Comparison of ENCODE assay signal across 23 cellular contexts in the genomic region with DNA sequence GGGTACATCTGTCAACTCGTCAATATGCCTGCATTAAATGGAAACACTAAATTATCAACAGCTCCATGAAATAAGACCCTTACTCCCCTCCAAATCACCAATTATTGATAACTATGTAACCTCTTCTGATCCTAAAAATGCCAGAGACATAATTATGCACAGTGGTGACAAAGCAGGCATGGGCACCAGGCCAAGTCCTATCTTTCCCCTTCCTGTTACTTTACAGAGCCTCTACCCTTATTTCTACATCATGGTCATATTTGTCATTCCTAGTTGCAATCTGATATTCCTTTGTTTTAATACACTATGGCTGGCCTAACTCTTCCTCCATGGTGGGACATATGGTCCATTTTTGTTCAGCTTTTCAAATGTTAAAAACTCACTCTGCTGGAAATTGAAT.
DNase-seq lines count a peak whose midpoint lies in the region; ATAC-seq and TF ChIP-seq lines count a peak whose summit lies in the region.
"Had no signal": no experiment of that assay in that cellular context is flagged by ENCODE, and none has a peak within 500 bp of the region (broad histone marks: within the 10 kb centered on the region; RNA-seq: fewer than 3 reads in every experiment).

No MANE protein-coding gene starts in this region.

- no peaks in the 10 kb centered on the region for H3K36me3 ChIP-seq in RWPE2 (ENCODE audit: low read depth)
- H3K36me3 ChIP-seq: BLaER1, esophagus squamous epithelium, vagina had no signal

- H3K27me3 ChIP-seq in HL-60 (ENCODE audit: insufficient read depth, poor library complexity, severe bottlenecking) (no peaks in the 10 kb centered on the region), RWPE2 (ENCODE audit: insufficient read depth, poor library complexity, severe bottlenecking) (no peaks in the 10 kb centered on the region)
- H3K27me3 ChIP-seq: BLaER1, esophagus squamous epithelium, vagina had no signal

- peaks cover 19% of the 10 kb centered on the region for H3K4me1 ChIP-seq in RWPE2 (ENCODE audit: insufficient read depth, poor library complexity, severe bottlenecking)
- H3K4me1 ChIP-seq: vagina had no signal

- DNase-seq in CD1c-positive myeloid dendritic cell (ENCODE audit: extremely low spot score) (peak; percentile 20), HL-60 (ENCODE audit: low read depth in 1 of 2, low spot score in 1 of 2) (peak in 1 of 2 experiments; percentile 35), RWPE2 (ENCODE audit: low spot score) (peak; percentile 60), fibroblast of pulmonary artery (ENCODE audit: low read depth) (peak; percentile 47), NCI-H748 treated with DMSO at 0.1 percent for 48 hours (lab: John Stamatoyannopoulos, UW) (no peak), pons (ENCODE audit: low spot score) (no peak), kidney glomerular epithelial cell (lab: John Stamatoyannopoulos, UW) (no peak)
- DNase-seq: activated CD8-positive, alpha-beta memory T cell treated with anti-CD3 and anti-CD28 coated beads, Interleukin-2, amount 10 ng/mL, durations not matched to agents 7 days and 5 days; activated naive CD8-positive, alpha-beta T cell treated with anti-CD3 and anti-CD28 coated beads, Interleukin-2, amount 50 U/mL, for 24 hours; central memory CD4-positive, alpha-beta T cell; effector CD4-positive, alpha-beta T cell; esophagus squamous epithelium; GM23248; MM.1S; NCI-H2029; NCI-H510A treated with DMSO at 0.1 percent for 48 hours; small intestine; stimulated activated CD4-positive, alpha-beta T cell treated with anti-CD3 and anti-CD28 coated beads, Interleukin-4, amount 100 ng/mL, for 4 hours; T1000 had no signal

- H3K4me3 ChIP-seq in HL-60 (replicated peaks; ENCODE audit: insufficient read depth, low read length) (no peak overlapping the region), RWPE2 (ENCODE audit: severe bottlenecking) (no peak overlapping the region), fibroblast of pulmonary artery (replicated peaks; ENCODE audit: low read depth, low read length) (no peak overlapping the region)
- H3K4me3 ChIP-seq: BLaER1, esophagus squamous epithelium, GM23248, vagina had no signal

- H3K27ac ChIP-seq in HL-60 (replicated peaks): 0 out of 2 replicates have a peak overlapping the region, but pooled peaks have one; percentile 4
- no peak overlapping the region for H3K27ac ChIP-seq in RWPE2 (ENCODE audit: poor library complexity, severe bottlenecking)
- H3K27ac ChIP-seq: BLaER1, esophagus squamous epithelium, GM23248, vagina had no signal

- ATAC-seq in RWPE2 (ENCODE audit: low read depth): peak; percentile 35; the same call in 1 of the 3 replicates
- ATAC-seq: activated CD8-positive, alpha-beta memory T cell treated with anti-CD3 and anti-CD28 coated beads, Interleukin-2, amount 10 ng/mL, durations not matched to agents 7 days and 5 days; activated naive CD8-positive, alpha-beta T cell treated with anti-CD3 and anti-CD28 coated beads, Interleukin-2, amount 50 U/mL, for 24 hours; activated T-helper 17 cell treated with anti-CD3 and anti-CD28 coated beads, Interleukin-2, amount 50 U/mL, for 72 hours; natural killer cell treated with Interleukin-12 subunit alpha and Interleukin-12 subunit beta and Interleukin-15 and Interleukin-18, amount 100 ng/mL, for 72 hours had no signal

- H3K9me3 ChIP-seq in RWPE2 (ENCODE audit: severe bottlenecking): no peaks in the 10 kb centered on the region
- H3K9me3 ChIP-seq: BLaER1, esophagus squamous epithelium, vagina had no signal

- TF ChIP-seq CTCF in HL-60 (IDR thresholded peaks at IDR 0.05; ENCODE audit: insufficient read depth, low read length) (no peak), RWPE2 (IDR thresholded peaks at IDR 0.05; ENCODE audit: poor library complexity, severe bottlenecking) (no peak), fibroblast of pulmonary artery (IDR thresholded peaks at IDR 0.05; ENCODE audit: low read length, missing control alignments) (no peak)

Comparison
In these comparisons a context has a peak if more than half of its experiments do, and no peak if none do; other contexts are left out.
1. DNase-seq: peak in CD1c-positive myeloid dendritic cell (single experiment), RWPE2 (single experiment) and fibroblast of pulmonary artery (single experiment); none in NCI-H748 treated with DMSO at 0.1 percent for 48 hours (single experiment), pons (single experiment) and kidney glomerular epithelial cell (single experiment).